9 cellular contexts compared by ENCODE assay signal in the genomic region with DNA sequence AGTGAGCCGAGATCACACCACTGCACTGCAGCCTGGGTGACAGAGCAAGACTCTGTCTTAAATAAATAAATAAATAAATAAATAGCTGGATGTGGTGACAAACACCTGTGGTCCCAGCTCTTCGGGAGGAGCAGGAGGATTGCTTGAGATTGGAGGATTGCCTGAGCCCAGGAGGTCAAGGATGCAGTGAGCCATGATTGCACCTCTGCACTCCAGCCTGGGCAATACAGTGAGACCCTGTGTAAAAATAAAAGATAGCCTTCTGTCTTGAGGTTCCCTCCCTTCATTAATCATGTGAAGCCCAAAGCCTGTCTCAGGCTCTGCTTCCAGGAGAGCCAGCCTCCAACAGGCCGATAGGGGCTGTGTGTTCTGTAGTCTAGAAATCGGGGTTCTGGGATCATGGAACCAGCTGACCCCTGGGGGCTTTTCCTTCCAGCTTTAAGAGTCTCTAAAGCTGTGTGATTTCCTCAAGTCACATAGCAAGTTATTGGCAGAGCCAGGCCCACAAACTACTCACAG. TPM values are rescaled to one million over a fixed set of nuclear protein-coding genes. Genes with fewer than 3 reads are reported as not detected.
"Had no signal": no experiment of that assay in that cellular context is flagged by ENCODE, and none has a peak within 500 bp of the region (broad histone marks: within the 10 kb centered on the region; RNA-seq: fewer than 3 reads in every experiment).

No MANE protein-coding gene starts in this region.

- DNase-seq: GOT3, HCEC 1CT, HFFc6, IMR-90, KBM-7 had no signal

- H3K4me2 ChIP-seq: KMS-11 had no signal

- H3K27ac ChIP-seq: HL-60, KMS-11 had no signal

- H3K9ac ChIP-seq: KMS-11 had no signal

RNA-seq across cellular contexts. Expression of gene IL34, which starts 34.5 kb away (rescaled TPM):
- total RNA-seq: H4, HT1080 had no signal
